In the genomic region with DNA sequence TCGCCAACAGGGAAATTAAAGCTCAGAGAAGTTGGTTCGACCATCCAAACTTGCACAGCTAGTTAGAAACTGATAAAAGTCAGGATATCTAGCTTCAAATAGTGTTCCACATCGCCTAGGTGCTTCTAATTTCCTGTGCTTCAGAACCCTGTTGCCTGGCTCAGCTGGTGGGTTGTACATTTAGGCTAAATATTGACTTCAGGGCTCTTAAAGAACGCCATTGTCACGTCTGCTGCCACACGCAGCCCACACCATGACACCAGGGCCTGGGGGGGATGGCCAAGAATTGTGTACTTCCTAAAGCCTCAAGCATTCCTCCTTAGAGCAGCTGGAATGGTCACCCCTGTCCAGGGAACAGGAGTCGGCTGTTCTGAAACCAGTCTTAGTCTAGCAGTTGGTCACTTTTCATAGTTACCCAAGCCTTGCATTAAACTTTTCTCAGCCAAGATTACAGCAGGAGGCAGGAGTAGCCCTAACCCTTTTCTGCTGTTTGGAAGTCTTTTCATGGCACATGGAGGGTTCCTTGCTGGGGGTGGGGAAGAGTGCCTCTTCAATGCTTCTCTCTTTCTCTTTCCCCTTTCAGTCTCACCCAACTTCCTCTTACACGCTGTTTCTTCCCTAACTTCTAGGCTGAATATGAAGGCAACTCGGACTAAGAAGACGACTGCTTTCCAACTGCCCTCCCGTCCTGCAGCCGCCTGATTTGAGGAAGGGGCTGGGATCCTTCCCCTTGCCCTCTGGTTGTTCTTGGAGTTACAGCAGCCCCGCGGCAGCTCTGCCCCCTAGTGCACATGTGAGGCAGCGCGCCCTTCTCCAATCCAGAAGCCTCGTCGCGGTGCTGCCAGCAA, we compare ENCODE assay signal across 8 cellular contexts.
DNase-seq lines count a peak whose midpoint lies in the region; ATAC-seq and TF ChIP-seq lines count a peak whose summit lies in the region.

No MANE protein-coding gene starts in this region.

- peak overlapping the region; percentile 98 for H3K27ac ChIP-seq in cingulate gyrus (ENCODE audit: low read depth, low read length)

- POLR2A ChIA-PET in AG04449 (lab: Yijun Ruan, JAX), result interaction anchor here (0.5 to 1.5 kb wide), 4 partner anchors 18 to 169 kb away, joined by 3 to 7 read pairs (median 6); a partner anchor contains a TSS

- no peak for DNase-seq in AG04449 (ENCODE audit: low read depth, low spot score)
- DNase-seq in NCI-H345 treated with DMSO at 0.1 percent for 48 hours (lab: John Stamatoyannopoulos, UW; ENCODE audit: unreplicated experiment), result peak; percentile 49
- peak; percentile 86 for DNase-seq in activated CD4-positive, alpha-beta T cell treated with anti-CD3 and anti-CD28 coated beads for 48 hours
- peak; percentile 91 for DNase-seq in left kidney (ENCODE audit: low read depth, low spot score)
- peak in 3 of 4 experiments; percentile 61 to 71 (median 66) for DNase-seq in stimulated activated CD4-positive, alpha-beta T cell treated with anti-CD3 and anti-CD28 coated beads, Interleukin-1b, Interleukin-23, amount 100 ng/mL, for 24 hours (ENCODE audit: low read depth in 4 of 4, low spot score in 1 of 4)

- CTCF ChIA-PET in AG04449 (lab: Yijun Ruan, JAX), result interaction anchor here (0.8 to 18.0 kb wide), 30 partner anchors 9 to 436 kb away, joined by 3 to 518 read pairs (median 4); a partner anchor contains a TSS

- TF ChIP-seq CTCF in AG04449 (IDR thresholded peaks at IDR 0.05; ENCODE audit: insufficient read depth, low read length, missing control alignments), result peak; percentile 94

- ATAC-seq in GM18868 (IDR thresholded peaks at IDR 0.05; ENCODE audit: unreplicated experiment), result peak; percentile 36
- ATAC-seq in GM21619 (IDR thresholded peaks at IDR 0.05; ENCODE audit: unreplicated experiment), result no peak

- peak overlapping the region; percentile 79 for H3K4me3 ChIP-seq in AG04449 (ENCODE audit: low read depth, low read length)
